ENCODE assay signal across 9 cellular contexts in genomic region chr19:4971424-4971793, GRCh38. TPM values are rescaled to one million over a fixed set of nuclear protein-coding genes. Genes with fewer than 3 reads are reported as not detected.
A peak's percentile ranks its signal among the peaks of the same experiment; 100 is the strongest.
DNase-seq lines count a peak whose midpoint lies in the region; ATAC-seq and TF ChIP-seq lines count a peak whose summit lies in the region.
"Had no signal": no experiment of that assay in that cellular context is flagged by ENCODE, and none has a peak within 500 bp of the region (broad histone marks: within the 10 kb centered on the region; RNA-seq: fewer than 3 reads in every experiment).

No MANE protein-coding gene starts in this region.

- no peak for TF ChIP-seq RAD21 in IMR-90 (IDR thresholded peaks at IDR 0.05; ENCODE audit: low read length)

- POLR2A ChIA-PET in CD4-positive, alpha-beta memory T cell (lab: Charles Lee; ENCODE audit: partially characterized antibody), result interaction anchor here (0.7 to 5.1 kb wide), 2 partner anchors 30 to 57 kb away, joined by 3 to 113 read pairs; no protein-coding TSS in a partner anchor
- POLR2A ChIA-PET in IMR-90 (lab: Charles Lee; ENCODE audit: unreplicated experiment), result interaction anchor here (0.5 kb wide), 1 partner anchor 131 kb away, joined by 3 read pairs; no protein-coding TSS in a partner anchor

- H2AK9ac ChIP-seq in IMR-90 (replicated peaks; ENCODE audit: low read depth, low read length, poor library complexity), result peak overlapping the region; percentile 96

- peaks cover 0 to 11% of the 10 kb centered on the region in 2 donors for H3K36me3 Mint-ChIP-seq in CD4-positive, alpha-beta memory T cell
- no peaks in the 10 kb centered on the region for H3K36me3 Mint-ChIP-seq in activated T-cell treated with anti-CD3 and anti-CD28 coated beads, Interleukin-2, amount 50 U/mL, for 4 hours (ENCODE audit: insufficient read depth)
- H3K36me3 Mint-ChIP-seq in glutamatergic neuron (ENCODE audit: unreplicated experiment), result no peaks in the 10 kb centered on the region

- TF ChIP-seq CTCF in IMR-90 (conservative IDR thresholded peaks at IDR 0.05; ENCODE audit: low read depth, low read length), result no peak
- no peak for TF ChIP-seq CTCF in glutamatergic neuron (IDR thresholded peaks at IDR 0.05; ENCODE audit: partially characterized antibody, unreplicated experiment)

- no peak overlapping the region for H3K14ac ChIP-seq in IMR-90 (replicated peaks; ENCODE audit: low read depth, low read length)

- dilution Hi-C loops in IMR-90 (cut with HindIII; ENCODE audit: low sequenced_read_pairs, unreplicated experiment), result no loop called here

- peaks cover 0 to 65% of the 10 kb centered on the region in 2 experiments; a peak in 2 of 4 replicates for H3K79me1 ChIP-seq in IMR-90 (ENCODE audit: low read depth in 1 of 2, low read length in 2 of 2)

- peak overlapping the region; percentile 42 for H3K27ac ChIP-seq in CD4-positive, alpha-beta memory T cell (ENCODE audit: low read depth, low read length)
- H3K27ac ChIP-seq in IMR-90 (ENCODE audit: insufficient read depth, low read length), result no peak overlapping the region

- H2BK15ac ChIP-seq in IMR-90 (ENCODE audit: low read depth, low read length), result no peak overlapping the region

- H2BK20ac ChIP-seq in IMR-90 (ENCODE audit: low read depth, low read length), result no peak overlapping the region

- H3K56ac ChIP-seq in IMR-90 (ENCODE audit: extremely low read depth, insufficient read depth, low read length), result no peak overlapping the region

- H3K27me3 Mint-ChIP-seq in CD4-positive, alpha-beta memory T cell, result no peaks in the 10 kb centered on the region
- no peaks in the 10 kb centered on the region for H3K27me3 Mint-ChIP-seq in activated T-cell treated with anti-CD3 and anti-CD28 coated beads, Interleukin-2, amount 50 U/mL, for 4 hours (ENCODE audit: low read depth)
- H3K27me3 Mint-ChIP-seq in glutamatergic neuron (ENCODE audit: unreplicated experiment), result peaks cover 17% of the 10 kb centered on the region

- no peaks in the 10 kb centered on the region for H3K9me3 ChIP-seq in CD4-positive, alpha-beta memory T cell (ENCODE audit: control insufficient read depth in 1 of 2, low read length in 2 of 2)
- no peaks in the 10 kb centered on the region for H3K9me3 ChIP-seq in IMR-90 (ENCODE audit: control insufficient read depth, insufficient read depth, low read length)
- H3K9me3 ChIP-seq: pancreas had no signal

- no TSS peak for BruUV-seq in IMR-90 (replicated peaks; lab: Mats Ljungman, UMichigan)

- peaks cover 17% of the 10 kb centered on the region for H3K9me1 ChIP-seq in IMR-90 (ENCODE audit: insufficient read depth, low read length)

- H3K27ac Mint-ChIP-seq in CD4-positive, alpha-beta memory T cell, result peak overlapping the region in 6 of 7 donors; percentile 77 to 97 (median 88)
- peak overlapping the region; percentile 93 for H3K27ac Mint-ChIP-seq in glutamatergic neuron (ENCODE audit: unreplicated experiment)

- H3K23ac ChIP-seq in IMR-90 (ENCODE audit: low read depth, low read length), result no peak overlapping the region

- ATAC-seq in IMR-90 (ENCODE audit: low read depth), result no peak
- ATAC-seq in activated T-cell treated with anti-CD3 and anti-CD28 coated beads, Interleukin-2, amount 50 U/mL, for 4 hours, result no peak

- H4K8ac ChIP-seq in IMR-90 (ENCODE audit: low read depth in 2 of 2, low read length in 2 of 2), result no peak overlapping the region

- H3K4me1 ChIP-seq in CD4-positive, alpha-beta memory T cell (ENCODE audit: insufficient read depth, low read length), result peaks cover 37% of the 10 kb centered on the region
- H3K4me1 ChIP-seq in IMR-90 (ENCODE audit: control insufficient read depth, insufficient read depth, low read length), result peaks cover 26% of the 10 kb centered on the region

- no peaks in the 10 kb centered on the region for H3K36me3 ChIP-seq in CD4-positive, alpha-beta memory T cell (ENCODE audit: insufficient read depth, low read length)
- H3K36me3 ChIP-seq in IMR-90 (ENCODE audit: control insufficient read depth, insufficient read depth, low read length), result no peaks in the 10 kb centered on the region
- H3K36me3 ChIP-seq: pancreas had no signal

- no peak overlapping the region for H2BK120ac ChIP-seq in IMR-90 (ENCODE audit: low read depth, low read length)

- no peaks in the 10 kb centered on the region for H3K27me3 ChIP-seq in CD4-positive, alpha-beta memory T cell (ENCODE audit: insufficient read depth, low read length)
- H3K27me3 ChIP-seq in IMR-90 (ENCODE audit: control insufficient read depth, insufficient read depth, low read length), result no peaks in the 10 kb centered on the region
- H3K27me3 ChIP-seq: pancreas had no signal

- peaks cover 31 to 48% (median 39%) of the 10 kb centered on the region in 4 donors for H3K4me1 Mint-ChIP-seq in CD4-positive, alpha-beta memory T cell
- peaks cover 32% of the 10 kb centered on the region for H3K4me1 Mint-ChIP-seq in activated T-cell treated with anti-CD3 and anti-CD28 coated beads, Interleukin-2, amount 50 U/mL, for 4 hours (ENCODE audit: low read depth)
- peaks cover 23% of the 10 kb centered on the region for H3K4me1 Mint-ChIP-seq in glutamatergic neuron (ENCODE audit: low read depth, unreplicated experiment)

- H2AK5ac ChIP-seq in IMR-90 (ENCODE audit: low read depth, low read length), result peak overlapping the region; percentile 43

- no peaks in the 10 kb centered on the region for H3K9me3 Mint-ChIP-seq in CD4-positive, alpha-beta memory T cell
- H3K9me3 Mint-ChIP-seq in activated T-cell treated with anti-CD3 and anti-CD28 coated beads, Interleukin-2, amount 50 U/mL, for 4 hours, result no peaks in the 10 kb centered on the region
- H3K9me3 Mint-ChIP-seq in glutamatergic neuron (ENCODE audit: unreplicated experiment), result peaks cover 15% of the 10 kb centered on the region

- H3K9ac ChIP-seq in IMR-90 (ENCODE audit: low read depth, low read length), result 0 out of 2 replicates have a peak overlapping the region, but pooled peaks have one; percentile 68

- H3K4me3 Mint-ChIP-seq in CD4-positive, alpha-beta memory T cell, result peak overlapping the region; percentile 81 to 97 (median 92)
- peak overlapping the region; percentile 90 for H3K4me3 Mint-ChIP-seq in activated T-cell treated with anti-CD3 and anti-CD28 coated beads, Interleukin-2, amount 50 U/mL, for 4 hours
- peak overlapping the region; percentile 89 for H3K4me3 Mint-ChIP-seq in glutamatergic neuron (ENCODE audit: unreplicated experiment)

- peak overlapping the region; percentile 21 for H2BK5ac ChIP-seq in IMR-90 (ENCODE audit: low read depth, low read length, poor library complexity, severe bottlenecking)

- H3K18ac ChIP-seq in IMR-90 (ENCODE audit: low read depth, low read length), result no peak overlapping the region

- in situ Hi-C loops in IMR-90 (cut with MboI; ENCODE audit: low sequenced_read_pairs), result no loop called here

- no peak overlapping the region for H4K5ac ChIP-seq in IMR-90 (ENCODE audit: low read depth, low read length)

- peaks cover 57% of the 10 kb centered on the region for H4K20me1 ChIP-seq in IMR-90 (ENCODE audit: insufficient read depth, low read length)

- no peak for TF ChIP-seq POLR2A in IMR-90 (IDR thresholded peaks at IDR 0.05; ENCODE audit: low read depth, low read length)

- CTCF ChIA-PET in CD4-positive, alpha-beta memory T cell (lab: Charles Lee; ENCODE audit: partially characterized antibody), result interaction anchor here (0.8 to 1.8 kb wide), 2 partner anchors 13 to 60 kb away, joined by 4 to 7 read pairs; no protein-coding TSS in a partner anchor
- CTCF ChIA-PET in IMR-90 (lab: Yijun Ruan, JAX), result interaction anchor here (1.5 kb wide), 1 partner anchor 30 kb away, joined by 3 read pairs; no protein-coding TSS in a partner anchor

- H4K91ac ChIP-seq in IMR-90 (ENCODE audit: insufficient read depth, low read depth, low read length), result peak overlapping the region; percentile 10; the same call in 1 of the 2 replicates

- H3K4me2 ChIP-seq in IMR-90 (ENCODE audit: low read depth, low read length), result peak overlapping the region; percentile 97

- 27% methylated on average over 2 of the region's 10 CpGs; no CpG with 5 or more reads in 1 of the 2 experiments for WGBS in IMR-90 (ENCODE audit: extremely low coverage in 2 of 2, insufficient read length in 1 of 2), 2 experiments

- peak overlapping the region; percentile 25 for H3K4ac ChIP-seq in IMR-90 (ENCODE audit: low read depth, low read length)

- peak overlapping the region; percentile 71 for H2AFZ ChIP-seq in IMR-90 (replicated peaks; ENCODE audit: low read length, poor library complexity)

- intact Hi-C loops in CD4-positive, alpha-beta memory T cell (cut with micrococcal nuclease), result no loop called here
- intact Hi-C loops in IMR-90 (cut with micrococcal nuclease), result no loop called here

- peak overlapping the region in 1 of 2 donors; percentile 66 for H3K4me3 ChIP-seq in CD4-positive, alpha-beta memory T cell (ENCODE audit: low read length in 2 of 2)
- H3K4me3 ChIP-seq in IMR-90 (ENCODE audit: insufficient read depth, low read depth, low read length) (no peak overlapping the region; the same call in 1 of the 2 replicates), skeletal muscle cell (ENCODE audit: low read depth, low read length) (peak overlapping the region; percentile 75)

- peak; percentile 5 to 53 (median 17) for DNase-seq in CD4-positive, alpha-beta memory T cell
- DNase-seq in IMR-90 (no peak), glutamatergic neuron (peak; percentile 79), skeletal muscle cell (ENCODE audit: low read depth) (no peak), HuH-7.5 (ENCODE audit: low spot score) (no peak), GM19240 (ENCODE audit: insufficient read length, low spot score) (no peak)
- no peak for DNase-seq in activated T-cell treated with anti-CD3 and anti-CD28 coated beads, Interleukin-2, amount 50 U/mL, for 4 hours
- no peak for DNase-seq in stimulated activated naive CD4-positive, alpha-beta T cell treated with Interleukin-2 at 50 U/mL for 16 hours (lab: John Stamatoyannopoulos, UW)

TF ChIP-seq in IMR-90, 13 proteins besides CTCF, POLR2A, EP300 and RAD21 (continues in another document):
- TF ChIP-seq MXI1 (IDR thresholded peaks at IDR 0.05; ENCODE audit: borderline replicate concordance, low read depth, low read length) (no peak), MAFK (IDR thresholded peaks at IDR 0.05; ENCODE audit: low read depth, low read length) (no peak), FOS (IDR thresholded peaks at IDR 0.05; ENCODE audit: low read depth, low read length) (no peak), RFX5 (IDR thresholded peaks at IDR 0.05; ENCODE audit: low read depth, low read length) (no peak)

RNA-seq across cellular contexts. Expression of gene KDM4B, which starts 2.5 kb away (rescaled TPM):
- 10 to 100 TPM; 47.9 to 50.4 TPM for total RNA-seq in CD4-positive, alpha-beta memory T cell
- polyA plus RNA-seq in CD4-positive, alpha-beta memory T cell, result 10 to 100 TPM in 1 of 2 donors, 1 to 10 TPM in 1; 3.2 to 11.9 TPM
- 5.0 TPM in 2 replicates for total RNA-seq in IMR-90 (2012; rRNA removed)
- polyA plus RNA-seq in IMR-90 (2012; rRNA removed), result 17.9 and 20.8 TPM in 2 replicates
- polyA plus RNA-seq in IMR-90 (2012; cell fraction: cytosol; rRNA removed), result 9.5 and 17.5 TPM in 2 replicates
- polyA plus RNA-seq in IMR-90 (2012; cell fraction: nucleus; rRNA removed; ENCODE audit: low replicate concordance), result 37.9 and 61.0 TPM in 2 replicates
- total RNA-seq in activated T-cell treated with anti-CD3 and anti-CD28 coated beads, Interleukin-2, amount 50 U/mL, for 4 hours, result 10 to 100 TPM; 13.3 to 18.1 (median 16.7) TPM
- 153 TPM for total RNA-seq in glutamatergic neuron (ENCODE audit: unreplicated experiment)

Comparison
In these comparisons a context has a peak if more than half of its experiments do, and no peak if none do; other contexts are left out.
1. DNase-seq: peak in CD4-positive, alpha-beta memory T cell (5 of 5) and glutamatergic neuron (single experiment); none in IMR-90 (single experiment), activated T-cell treated with anti-CD3 and anti-CD28 coated beads, Interleukin-2, amount 50 U/mL, for 4 hours (single experiment), skeletal muscle cell (single experiment), HuH-7.5 (single experiment), stimulated activated naive CD4-positive, alpha-beta T cell treated with Interleukin-2 at 50 U/mL for 16 hours (single experiment) and GM19240 (single experiment).
2. Peak in every context shown above with its lines, with median percentiles within 50 percentile points of each other: H3K4me3 Mint-ChIP-seq.